10 cellular contexts compared by ENCODE assay signal in the genomic region with DNA sequence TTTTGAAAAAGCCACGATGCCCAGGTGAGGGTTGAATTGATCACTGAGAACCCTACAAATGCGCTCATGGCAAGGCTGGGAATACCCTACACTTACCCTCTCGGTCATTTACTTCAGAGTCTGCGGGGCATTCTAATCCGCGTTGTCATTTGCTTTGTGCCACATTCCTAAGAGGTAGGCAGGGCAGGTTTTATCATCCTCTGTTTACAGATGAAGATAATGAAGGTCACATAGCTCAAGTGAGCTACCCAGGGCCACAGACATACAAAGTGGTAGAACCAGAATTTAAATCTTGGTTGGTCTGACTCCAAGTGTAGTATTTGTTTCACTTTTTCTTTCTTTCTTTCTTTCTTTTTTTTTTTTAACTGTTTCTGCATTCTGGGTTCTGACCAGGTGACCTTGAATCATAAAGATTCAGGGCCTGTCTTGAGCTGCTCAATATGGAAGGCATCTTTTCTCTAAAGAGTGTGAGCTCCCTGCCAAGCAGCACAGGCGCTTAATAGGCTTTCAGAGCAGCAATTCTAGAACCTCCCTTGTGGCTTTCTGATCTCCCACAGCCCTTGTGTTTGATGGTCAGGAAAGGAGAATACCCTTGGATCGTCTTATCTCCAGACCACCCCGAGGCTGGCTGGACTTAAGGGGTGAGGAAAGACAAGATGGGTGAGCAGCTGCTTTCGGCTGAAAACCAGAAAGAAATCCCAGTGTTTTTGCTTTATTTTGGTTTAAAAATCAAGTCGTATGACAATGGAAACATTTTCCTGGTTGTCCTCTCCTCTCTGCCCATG. TPM values are rescaled to one million over a fixed set of nuclear protein-coding genes. Genes with fewer than 3 reads are reported as not detected.
A peak's percentile ranks its signal among the peaks of the same experiment; 100 is the strongest.
DNase-seq lines count a peak whose midpoint lies in the region; ATAC-seq and TF ChIP-seq lines count a peak whose summit lies in the region.
"Had no signal": no experiment of that assay in that cellular context is flagged by ENCODE, and none has a peak within 500 bp of the region (broad histone marks: within the 10 kb centered on the region; RNA-seq: fewer than 3 reads in every experiment).

No MANE protein-coding gene starts in this region.

- H3K4me1 ChIP-seq in CD4-positive, alpha-beta memory T cell (ENCODE audit: insufficient read depth, low read length): peaks cover 62% of the 10 kb centered on the region
- H3K4me1 ChIP-seq in RWPE2 (ENCODE audit: insufficient read depth, poor library complexity, severe bottlenecking) (peaks cover 11% of the 10 kb centered on the region), aorta (ENCODE audit: control insufficient read depth in 1 of 2, insufficient read depth in 2 of 2, low read length in 2 of 2) (no peaks in the 10 kb centered on the region), ascending aorta (no peaks in the 10 kb centered on the region)

- H3K9me3 ChIP-seq in CD4-positive, alpha-beta memory T cell (ENCODE audit: control insufficient read depth in 1 of 2, low read length in 2 of 2): no peaks in the 10 kb centered on the region
- H3K9me3 ChIP-seq in RWPE2 (ENCODE audit: severe bottlenecking) (no peaks in the 10 kb centered on the region), aorta (ENCODE audit: control insufficient read depth, low read length) (no peaks in the 10 kb centered on the region), ascending aorta (no peaks in the 10 kb centered on the region)

- H3K4me3 Mint-ChIP-seq in CD4-positive, alpha-beta memory T cell: peak overlapping the region; percentile 96 to 100 (median 99)
- peak overlapping the region; percentile 100 for H3K4me3 Mint-ChIP-seq in memory B cell

- 73 to 78% methylated on average over 11 of the region's 11 CpGs for WGBS in aorta, 2 donors

- intact Hi-C loops in CD4-positive, alpha-beta memory T cell (cut with micrococcal nuclease): loop anchor here (1.0 kb wide), 3 partner anchors 18 to 140 kb away; a partner anchor contains a TSS
- intact Hi-C loops in aorta (cut with DNase I) (no loop called here), ascending aorta (cut with DNase I) (no loop called here), left ventricle myocardium superior (cut with micrococcal nuclease) (no loop called here)

- H3K4me1 Mint-ChIP-seq in CD4-positive, alpha-beta memory T cell: peaks cover 41 to 83% (median 60%) of the 10 kb centered on the region in 4 donors
- peaks cover 51% of the 10 kb centered on the region for H3K4me1 Mint-ChIP-seq in memory B cell

- H3K36me3 Mint-ChIP-seq in CD4-positive, alpha-beta memory T cell: peaks cover 12 to 23% of the 10 kb centered on the region in 2 donors
- peaks cover 7% of the 10 kb centered on the region for H3K36me3 Mint-ChIP-seq in memory B cell

- CTCF ChIA-PET in CD4-positive, alpha-beta memory T cell (lab: Charles Lee; ENCODE audit: partially characterized antibody): interaction anchor here (0.6 to 5.7 kb wide), 8 partner anchors 15 to 133 kb away, joined by 3 to 59 read pairs (median 8); a partner anchor contains a TSS

- H3K27me3 Mint-ChIP-seq in CD4-positive, alpha-beta memory T cell: no peaks in the 10 kb centered on the region
- H3K27me3 Mint-ChIP-seq in memory B cell: no peaks in the 10 kb centered on the region

- TF ChIP-seq CTCF in RWPE2 (IDR thresholded peaks at IDR 0.05; ENCODE audit: poor library complexity, severe bottlenecking): no peak
- TF ChIP-seq CTCF in ascending aorta (IDR thresholded peaks at IDR 0.05): no peak

- DNase-seq in CD4-positive, alpha-beta memory T cell: peak in 1 of 5 donors; percentile 18
- no peak for DNase-seq in RWPE2 (ENCODE audit: low spot score)
- DNase-seq in memory B cell (ENCODE audit: low spot score in 2 of 2): no peak
- DNase-seq in aorta: no peak
- DNase-seq in HUDEP-2 (lab: John Stamatoyannopoulos, UW; ENCODE audit: unreplicated experiment in 76 of 76): no peak
- no peak for DNase-seq in ascending aorta (ENCODE audit: low spot score in 2 of 2)
- DNase-seq in left ventricle myocardium superior: no peak

- H3K36me3 ChIP-seq in CD4-positive, alpha-beta memory T cell (ENCODE audit: insufficient read depth, low read length): no peaks in the 10 kb centered on the region
- H3K36me3 ChIP-seq in RWPE2 (ENCODE audit: low read depth) (no peaks in the 10 kb centered on the region), aorta (ENCODE audit: control insufficient read depth in 1 of 2, insufficient read depth in 2 of 2, low read length in 1 of 2) (no peaks in the 10 kb centered on the region), ascending aorta (no peaks in the 10 kb centered on the region)

- H3K27ac ChIP-seq in CD4-positive, alpha-beta memory T cell (ENCODE audit: low read depth, low read length): peak overlapping the region; percentile 88
- no peak overlapping the region for H3K27ac ChIP-seq in RWPE2 (ENCODE audit: poor library complexity, severe bottlenecking)
- no peak overlapping the region for H3K27ac ChIP-seq in aorta (ENCODE audit: low read depth in 1 of 2, low read length in 2 of 2)
- H3K27ac ChIP-seq in ascending aorta: no peak overlapping the region

- POLR2A ChIA-PET in CD4-positive, alpha-beta memory T cell (lab: Charles Lee; ENCODE audit: partially characterized antibody): interaction anchor here (1.3 to 13.8 kb wide), 12 partner anchors 8 to 188 kb away, joined by 3 to 292 read pairs (median 8); a partner anchor contains a TSS

- ATAC-seq in GM21423 (IDR thresholded peaks at IDR 0.05; ENCODE audit: unreplicated experiment) (peak; percentile 20), RWPE2 (ENCODE audit: low read depth) (0 out of 3 replicates have a peak, but pooled peaks have one; percentile 9), memory B cell (ENCODE audit: low read depth) (peak; percentile 18), aorta (ENCODE audit: low FRiP score) (no peak), left ventricle myocardium superior (no peak)
- ATAC-seq: SK-N-SH treated with all-trans-retinoic acid at 6 μM for 48 hours had no signal

- peak overlapping the region; percentile 94 to 99 (median 98) for H3K27ac Mint-ChIP-seq in CD4-positive, alpha-beta memory T cell
- H3K27ac Mint-ChIP-seq in memory B cell: peak overlapping the region; percentile 93

- H3K9me3 Mint-ChIP-seq in CD4-positive, alpha-beta memory T cell: no peaks in the 10 kb centered on the region
- H3K9me3 Mint-ChIP-seq in memory B cell: no peaks in the 10 kb centered on the region

- no peaks in the 10 kb centered on the region for H3K27me3 ChIP-seq in CD4-positive, alpha-beta memory T cell (ENCODE audit: insufficient read depth, low read length)
- H3K27me3 ChIP-seq in RWPE2 (ENCODE audit: insufficient read depth, poor library complexity, severe bottlenecking) (no peaks in the 10 kb centered on the region), aorta (ENCODE audit: control insufficient read depth in 1 of 2, insufficient read depth in 2 of 2, low read length in 1 of 2) (no peaks in the 10 kb centered on the region), ascending aorta (no peaks in the 10 kb centered on the region)

- peak overlapping the region; percentile 81 to 90 for H3K4me3 ChIP-seq in CD4-positive, alpha-beta memory T cell (ENCODE audit: low read length in 2 of 2)
- H3K4me3 ChIP-seq in RWPE2 (ENCODE audit: severe bottlenecking): no peak overlapping the region
- H3K4me3 ChIP-seq in aorta (ENCODE audit: low read length in 2 of 2): no peak overlapping the region
- H3K4me3 ChIP-seq in ascending aorta: no peak overlapping the region

RNA-seq across cellular contexts. Expression of a gene that starts 0.7 kb away (rescaled TPM):
- 10 to 100 TPM; 17.1 to 20.6 TPM for total RNA-seq in CD4-positive, alpha-beta memory T cell
- polyA plus RNA-seq in CD4-positive, alpha-beta memory T cell: 10 to 100 TPM; 46.6 to 53.8 TPM
- total RNA-seq in aorta (1 to 10 TPM; 2.6 to 3.2 TPM), ascending aorta (not detected), left ventricle myocardium superior (0.74 TPM)
- polyA plus RNA-seq in aorta: 1 to 10 TPM; 2.1 to 8.0 TPM
- total RNA-seq: HT1080 had no signal

RNA-seq across cellular contexts. Expression of a gene that starts 56.8 kb away (rescaled TPM):
- total RNA-seq in CD4-positive, alpha-beta memory T cell: 1 to 10 TPM; 3.0 to 4.1 TPM
- 1 to 10 TPM; 1.9 to 3.3 TPM for polyA plus RNA-seq in CD4-positive, alpha-beta memory T cell
- total RNA-seq in aorta (10 to 100 TPM; 14.6 to 15.4 TPM), ascending aorta (3.4 TPM), left ventricle myocardium superior (5.6 TPM)
- polyA plus RNA-seq in aorta: 1 to 10 TPM in 1 of 2 donors, under 1 TPM in 1; 0.38 to 7.6 TPM

Comparison
In these comparisons a context has a peak if more than half of its experiments do, and no peak if none do; other contexts are left out.
1. H3K4me3 ChIP-seq: peak in CD4-positive, alpha-beta memory T cell (2 of 2); none in RWPE2 (single experiment), aorta (0 of 2) and ascending aorta (0 of 2).
2. ATAC-seq: peak in GM21423 (single experiment), RWPE2 (single experiment) and memory B cell (single experiment); none in aorta (single experiment) and left ventricle myocardium superior (single experiment).
3. RNA of a gene that starts 0.7 kb away (total RNA-seq): 17.1 to 20.6 TPM in CD4-positive, alpha-beta memory T cell; 2.6 to 3.2 TPM in aorta, 0.74 TPM in left ventricle myocardium superior (single experiment) and not detected in ascending aorta (single experiment); every median in the first group is over 4 times any median in the second.